20 cellular contexts compared by ENCODE assay signal in the genomic region with DNA sequence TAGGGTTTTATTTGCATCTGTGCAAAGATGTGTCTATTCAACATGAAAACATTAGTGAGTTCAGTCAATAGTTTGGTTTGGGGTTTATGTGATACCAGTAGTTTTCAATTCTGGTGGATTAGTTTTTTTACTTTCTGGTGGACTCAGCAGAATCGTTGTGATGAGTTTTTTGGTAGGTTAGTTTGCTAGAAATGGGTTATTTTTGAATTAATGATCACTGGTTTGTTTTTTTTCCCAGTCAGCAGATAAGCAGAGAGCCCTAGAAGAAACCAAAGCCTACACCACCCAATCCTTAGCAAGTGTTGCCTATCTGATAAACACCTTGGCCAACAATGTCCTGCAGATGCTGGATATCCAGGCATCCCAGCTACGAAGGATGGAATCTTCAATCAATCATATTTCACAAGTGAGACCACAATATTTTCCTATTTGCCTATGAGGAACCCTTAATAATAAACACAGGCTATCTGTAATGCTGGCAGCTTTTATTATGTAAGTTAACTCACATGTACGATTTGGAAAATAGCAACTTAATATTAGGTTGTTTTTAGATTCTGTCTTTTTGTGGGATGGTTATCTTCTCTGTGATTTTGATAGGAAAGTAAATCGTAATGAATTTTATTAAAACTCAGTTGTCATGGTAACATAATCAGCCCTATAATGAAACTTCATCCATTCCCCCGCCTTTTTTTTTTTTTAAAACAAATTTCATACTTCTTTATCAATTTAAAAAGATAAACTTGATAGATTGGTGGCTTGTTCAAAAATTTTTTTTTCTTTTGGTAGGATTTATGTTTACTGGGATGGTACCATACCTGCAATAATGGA.
"Had no signal": no experiment of that assay in that cellular context is flagged by ENCODE, and none has a peak within 500 bp of the region (broad histone marks: within the 10 kb centered on the region; RNA-seq: fewer than 3 reads in every experiment).

No MANE protein-coding gene starts in this region.

- H3K4me1 ChIP-seq: foreskin keratinocyte, pancreas had no signal

- H3K9me3 Mint-ChIP-seq: dendritic cell treated with granulocyte-macrophage colony-stimulating factor and Interleukin-4, amounts not matched to agents 40 ng/mL and 50 ng/mL, for 4 days; effector memory CD8-positive, alpha-beta T cell; immature natural killer cell; nephron had no signal

- H3K36me3 ChIP-seq: pancreas had no signal

- H3K4me3 Mint-ChIP-seq: dendritic cell treated with granulocyte-macrophage colony-stimulating factor and Interleukin-4, amounts not matched to agents 40 ng/mL and 50 ng/mL, for 4 days; effector memory CD8-positive, alpha-beta T cell; immature natural killer cell; naive B cell; nephron had no signal

- H3K27ac ChIP-seq: epithelial cell of prostate, foreskin keratinocyte, pancreas had no signal

- H3K4me2 ChIP-seq: smooth muscle cell had no signal

- H3K4me3 ChIP-seq: lung, pancreas, smooth muscle cell had no signal

- H3K27me3 ChIP-seq: foreskin keratinocyte, pancreas had no signal

- H3K27me3 Mint-ChIP-seq: dendritic cell treated with granulocyte-macrophage colony-stimulating factor and Interleukin-4, amounts not matched to agents 40 ng/mL and 50 ng/mL, for 4 days; effector memory CD8-positive, alpha-beta T cell; naive B cell; progenitor cell of endocrine pancreas had no signal

- H3K9me3 ChIP-seq: pancreas had no signal

- ATAC-seq: effector memory CD8-positive, alpha-beta T cell; foreskin keratinocyte; left colon; left ventricle myocardium superior; pancreas; right cardiac atrium had no signal

- DNase-seq: effector memory CD8-positive, alpha-beta T cell; foreskin keratinocyte; immature natural killer cell; kidney; left colon; left ventricle myocardium superior; mesendoderm; naive B cell; occipital lobe; pancreas; right cardiac atrium; stimulated activated CD4-positive, alpha-beta T cell treated with anti-CD3 and anti-CD28 coated beads, Interleukin-2, amount 100 ng/mL, for 48 hours; stimulated activated naive CD4-positive, alpha-beta T cell treated with Interleukin-2 at 50 U/mL for 16 hours; trophoblast cell had no signal

- H3K27ac Mint-ChIP-seq: dendritic cell treated with granulocyte-macrophage colony-stimulating factor and Interleukin-4, amounts not matched to agents 40 ng/mL and 50 ng/mL, for 4 days; effector memory CD8-positive, alpha-beta T cell; immature natural killer cell; naive B cell; nephron; progenitor cell of endocrine pancreas had no signal
